In the genomic region with DNA sequence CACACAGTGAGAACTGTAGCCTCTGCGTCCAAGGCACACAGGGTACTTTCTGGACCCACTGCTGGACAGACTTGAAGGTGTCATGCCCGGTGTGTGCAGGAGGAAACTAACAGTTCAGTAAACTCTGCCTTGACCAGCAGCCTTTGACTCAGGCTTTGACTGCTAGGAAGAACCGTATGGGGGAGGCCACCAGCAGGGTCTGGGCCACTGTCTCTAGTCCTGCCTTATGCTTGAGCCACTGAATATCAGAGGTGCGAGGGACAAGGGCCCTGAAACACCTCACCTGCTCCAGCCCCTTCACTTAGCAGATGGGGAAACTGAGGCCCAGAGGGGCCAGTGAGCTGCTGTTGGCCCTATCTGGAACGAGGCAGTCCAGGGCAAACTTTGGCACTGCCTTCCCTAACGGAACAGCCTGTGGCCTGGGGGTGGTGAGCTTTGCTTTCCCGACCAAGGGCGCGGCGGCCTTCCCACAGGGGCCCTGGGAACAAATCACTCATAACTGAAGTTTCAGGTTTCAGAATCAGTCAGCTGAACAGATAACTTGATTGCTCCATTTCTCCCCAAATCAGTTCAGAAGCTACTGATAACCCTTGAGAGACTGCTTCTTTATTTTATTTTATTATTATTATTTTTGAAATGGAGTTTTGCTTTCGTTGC, we compare ENCODE assay signal across 1 cellular context.
TF ChIP-seq lines count a peak whose summit lies in the region.

No MANE protein-coding gene starts in this region.

TF ChIP-seq in H1, 55 proteins besides CTCF, POLR2A, EP300 and RAD21 (continued from another document):
- TF ChIP-seq, protein P1, sequence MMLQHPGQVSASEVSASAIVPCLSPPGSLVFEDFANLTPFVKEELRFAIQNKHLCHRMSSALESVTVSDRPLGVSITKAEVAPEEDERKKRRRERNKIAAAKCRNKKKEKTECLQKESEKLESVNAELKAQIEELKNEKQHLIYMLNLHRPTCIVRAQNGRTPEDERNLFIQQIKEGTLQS (IDR thresholded peaks at IDR 0.05; ENCODE audit: insufficient read depth, low read depth, low read length): no peak
- TF ChIP-seq SP1 (IDR thresholded peaks at IDR 0.05; ENCODE audit: low read depth, low read length) (no peak), SIX5 (IDR thresholded peaks at IDR 0.05; ENCODE audit: low read depth, low read length) (no peak)
